In the genomic region with DNA sequence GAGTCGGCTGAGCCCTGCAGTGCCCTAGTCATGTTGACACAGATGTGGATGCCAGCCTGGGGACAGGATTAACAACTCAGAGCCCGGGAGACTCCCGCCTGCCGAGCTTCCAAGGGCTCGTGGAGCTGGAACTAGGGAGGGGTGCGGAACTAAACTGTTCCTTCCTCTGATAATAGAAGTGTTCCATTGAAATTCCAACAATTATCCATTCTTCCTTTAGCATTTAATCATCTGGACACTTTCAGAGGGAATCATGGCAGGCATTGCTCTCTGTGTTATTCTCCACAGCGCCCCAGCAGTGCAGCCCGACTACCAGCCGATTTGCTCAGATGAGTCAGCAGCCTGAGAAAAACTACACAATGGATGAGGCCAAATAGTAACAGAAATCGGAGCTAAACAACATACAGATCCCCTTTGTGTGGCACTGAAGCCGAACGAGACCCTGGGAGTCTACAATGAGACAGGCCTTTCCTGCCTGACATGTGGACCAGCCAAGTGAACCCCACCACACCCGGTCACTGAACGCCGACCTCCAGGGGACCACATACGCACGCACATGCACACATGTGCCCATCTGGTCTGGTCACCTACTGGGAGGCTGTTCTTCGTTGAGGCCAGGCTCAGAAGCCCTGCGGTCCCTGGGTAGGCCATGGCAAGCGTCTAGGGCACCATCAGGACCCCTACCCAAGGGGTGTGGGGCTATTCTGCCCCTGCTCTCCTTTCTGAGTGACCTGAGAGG, we compare ENCODE assay signal across 1 cellular context.
TF ChIP-seq lines count a peak whose summit lies in the region.

No MANE protein-coding gene starts in this region.

TF ChIP-seq in A549, 52 proteins besides CTCF, POLR2A, EP300 and RAD21:
- TF ChIP-seq CHD4 (IDR thresholded peaks at IDR 0.05; ENCODE audit: borderline replicate concordance) = no peak
- TF ChIP-seq TFCP2L1 (CRISPR knock-in tag; IDR thresholded peaks at IDR 0.05) = no peak
